Comparison of ENCODE assay signal across 25 cellular contexts in the genomic region with DNA sequence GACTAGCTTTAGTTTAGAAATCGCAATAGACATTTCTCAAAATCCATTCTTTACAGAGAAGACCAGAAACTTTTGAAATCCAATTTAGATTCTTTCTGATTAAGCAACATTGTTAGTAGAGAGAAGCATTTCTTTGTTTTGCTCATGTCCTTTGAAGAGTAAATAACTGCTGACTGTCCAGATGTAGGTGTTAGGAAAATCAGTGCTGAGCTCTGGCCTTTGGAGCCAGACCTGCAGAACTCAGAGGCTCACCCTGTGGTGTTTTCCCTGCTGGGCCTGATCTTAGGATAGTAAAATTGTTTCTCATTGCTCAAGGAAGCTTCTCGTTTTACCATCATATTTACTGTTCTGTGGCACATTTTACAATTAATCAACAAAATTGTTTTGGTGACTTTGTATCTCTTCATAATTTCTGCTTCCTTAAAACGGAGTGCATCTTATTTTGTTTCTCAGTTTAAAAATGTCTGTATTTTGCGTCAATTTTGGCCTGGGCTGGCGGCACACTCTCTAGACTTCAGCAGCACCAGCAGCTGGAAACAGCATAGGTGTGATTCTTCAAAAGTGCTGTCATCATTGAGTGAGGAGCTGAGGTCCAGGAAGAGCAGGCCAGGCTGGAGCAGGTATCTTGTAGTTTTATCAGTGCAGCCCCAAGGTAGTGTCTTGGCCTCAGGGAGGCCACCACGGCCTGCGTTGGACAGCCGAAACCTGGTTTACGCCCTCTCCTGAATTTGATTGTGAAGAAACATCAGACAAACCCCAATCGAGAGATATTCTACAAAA. TPM values are rescaled to one million over a fixed set of nuclear protein-coding genes. Genes with fewer than 3 reads are reported as not detected.
DNase-seq lines count a peak whose midpoint lies in the region; ATAC-seq, FAIRE-seq and TF ChIP-seq lines count a peak whose summit lies in the region.
"Had no signal": no experiment of that assay in that cellular context is flagged by ENCODE, and none has a peak within 500 bp of the region (broad histone marks: within the 10 kb centered on the region; RNA-seq: fewer than 3 reads in every experiment).

No MANE protein-coding gene starts in this region.

- H2BK5ac ChIP-seq in trophoblast cell (ENCODE audit: low read depth, low read length, poor library complexity), result no peak overlapping the region

- H2AFZ ChIP-seq in K562 (ENCODE audit: low read depth, low read length) (no peak overlapping the region), trophoblast cell (ENCODE audit: insufficient read depth, low read length, poor library complexity) (no peak overlapping the region)

- intact Hi-C loops in K562 (cut with micrococcal nuclease), result no loop called here

- H3K23ac ChIP-seq in trophoblast cell (ENCODE audit: low read length), result no peak overlapping the region

- TF ChIP-seq RAD21 in K562 (CRISPR knock-in tag; conservative IDR thresholded peaks at IDR 0.05 in 1 of 2, IDR thresholded peaks at IDR 0.05 in 1 of 2), result no peak
- peak in 1 of 2 donors; percentile 21 for TF ChIP-seq RAD21 in liver (IDR thresholded peaks at IDR 0.05)

- H3K4me2 ChIP-seq in K562 (ENCODE audit: insufficient read depth, low read length) (no peak overlapping the region), trophoblast cell (ENCODE audit: low read length) (no peak overlapping the region)
- H3K4me2 ChIP-seq: A549; BLaER1 treated with 17β-estradiol and CSF1 and Interleukin-3, amounts not matched to agents 10 nM and 100 nM had no signal

- H3K4me3 ChIP-seq in K562 (no peak overlapping the region), fibroblast of villous mesenchyme (ENCODE audit: low read depth, low read length) (no peak overlapping the region), liver (ENCODE audit: low read depth in 1 of 3, low read length in 3 of 3) (no peak overlapping the region), trophoblast cell (ENCODE audit: low read depth, low read length) (no peak overlapping the region), tibial nerve (no peak overlapping the region)
- H3K4me3 ChIP-seq: A549; BLaER1 treated with 17β-estradiol and CSF1 and Interleukin-3, amounts not matched to agents 10 nM and 100 nM; GM12878; HAP-1 had no signal

- H4K8ac ChIP-seq in trophoblast cell (ENCODE audit: low read depth, low read length), result no peak overlapping the region

- H3K36me3 ChIP-seq in K562 (ENCODE audit: control insufficient read depth, insufficient read depth, low read length) (no peaks in the 10 kb centered on the region), liver (ENCODE audit: control insufficient read depth in 4 of 4, insufficient read depth in 3 of 4, low read depth in 1 of 4, low read length in 3 of 4) (no peaks in the 10 kb centered on the region), trophoblast cell (ENCODE audit: control insufficient read depth in 1 of 2, insufficient read depth in 2 of 2, low read length in 2 of 2) (no peaks in the 10 kb centered on the region), tibial nerve (no peaks in the 10 kb centered on the region)
- H3K36me3 ChIP-seq: BE2C; BLaER1 treated with 17β-estradiol and CSF1 and Interleukin-3, amounts not matched to agents 10 nM and 100 nM; HAP-1 had no signal

- BruUV-seq in K562 (replicated peaks; lab: Mats Ljungman, UMichigan), result no TSS peak

- TF ChIP-seq CTCF in K562 (IDR thresholded peaks at IDR 0.05 in 2 of 3, conservative IDR thresholded peaks at IDR 0.05 in 1 of 3; ENCODE audit: insufficient read depth in 2 of 3, low read depth in 1 of 3, low read length in 3 of 3), result no peak
- TF ChIP-seq CTCF in fibroblast of villous mesenchyme (IDR thresholded peaks at IDR 0.05; ENCODE audit: insufficient read depth, low read depth, low read length), result no peak
- TF ChIP-seq CTCF in liver (IDR thresholded peaks at IDR 0.05; ENCODE audit: low read depth, low read length, missing input control), result no peak
- TF ChIP-seq CTCF in tibial nerve (IDR thresholded peaks at IDR 0.05), result no peak

- H3K4me1 ChIP-seq in K562 (replicated peaks in 1 of 2; ENCODE audit: control insufficient read depth in 2 of 2, insufficient read depth in 2 of 2, low read length in 2 of 2), result no peaks in the 10 kb centered on the region; a peak in 1 of 5 replicates
- H3K4me1 ChIP-seq in liver (ENCODE audit: control insufficient read depth in 4 of 4, insufficient read depth in 4 of 4, low read length in 3 of 4), result peaks cover 0 to 4% (median 1%) of the 10 kb centered on the region in 4 donors
- H3K4me1 ChIP-seq in trophoblast cell (ENCODE audit: control insufficient read depth in 1 of 2, insufficient read depth in 2 of 2, low read length in 2 of 2), result no peaks in the 10 kb centered on the region
- H3K4me1 ChIP-seq in tibial nerve, result no peaks in the 10 kb centered on the region
- H3K4me1 ChIP-seq: A549, BE2C, HAP-1 had no signal

- no peak overlapping the region for H3K14ac ChIP-seq in trophoblast cell (ENCODE audit: low read length)

- ATAC-seq in K562, result peak; percentile 37; the same call in 2 of the 3 replicates
- ATAC-seq: A549, GM12878 had no signal

- CTCF ChIA-PET in K562 (lab: Yijun Ruan, JAX; ENCODE audit: low intra/inter-chr PET ratio), result no interaction called here

- H3K79me2 ChIP-seq in K562 (ENCODE audit: control insufficient read depth, insufficient read depth, low read length) (no peaks in the 10 kb centered on the region), trophoblast cell (ENCODE audit: control insufficient read depth, insufficient read depth, low read length, poor library complexity) (no peaks in the 10 kb centered on the region)

- H3K27me3 ChIP-seq in K562 (ENCODE audit: control insufficient read depth in 2 of 2, insufficient read depth in 2 of 2, low read length in 2 of 2) (no peaks in the 10 kb centered on the region), liver (ENCODE audit: control insufficient read depth in 4 of 4, insufficient read depth in 4 of 4, low read length in 3 of 4) (no peaks in the 10 kb centered on the region), trophoblast cell (ENCODE audit: insufficient read depth, low read length) (no peaks in the 10 kb centered on the region), tibial nerve (peaks cover 0 to 8% of the 10 kb centered on the region in 2 donors)
- H3K27me3 ChIP-seq: BE2C had no signal

- TF ChIP-seq EP300 in K562 (IDR thresholded peaks at IDR 0.05; ENCODE audit: low read length), result no peak
- TF ChIP-seq EP300 in tibial nerve (IDR thresholded peaks at IDR 0.05), result no peak

- WGBS in K562 (ENCODE audit: insufficient coverage, low coverage, missing lambda C conversion rate), result 45% methylated on average over 10 of the region's 10 CpGs
- WGBS in liver, result 89% methylated on average over 10 of the region's 10 CpGs
- WGBS in trophoblast cell (ENCODE audit: extremely low coverage, insufficient coverage, insufficient read length), result no CpG with 5 or more reads among the region's 10 CpGs
- 91 to 94% methylated on average over 10 of the region's 10 CpGs for WGBS in tibial nerve, 2 donors

- no peak overlapping the region for H4K12ac ChIP-seq in trophoblast cell (ENCODE audit: low read depth, low read length)

- H3K9me3 ChIP-seq in K562 (replicated peaks; ENCODE audit: control insufficient read depth, insufficient read depth, low read depth, low read length) (no peaks in the 10 kb centered on the region), liver (ENCODE audit: control insufficient read depth in 4 of 4, low read length in 3 of 4) (no peaks in the 10 kb centered on the region), trophoblast cell (ENCODE audit: insufficient read depth, low read depth, low read length) (no peaks in the 10 kb centered on the region), tibial nerve (no peaks in the 10 kb centered on the region)
- H3K9me3 ChIP-seq: A549, BE2C, HAP-1 had no signal

- no peak overlapping the region for H2BK120ac ChIP-seq in trophoblast cell (ENCODE audit: insufficient read depth, low read length, poor library complexity)

- H4K20me1 ChIP-seq in K562 (replicated peaks; ENCODE audit: control insufficient read depth, insufficient read depth, low read length), result no peaks in the 10 kb centered on the region

- TF ChIP-seq POLR2A in K562 (conservative IDR thresholded peaks at IDR 0.05) (no peak), tibial nerve (IDR thresholded peaks at IDR 0.05) (no peak), erythroblast (IDR thresholded peaks at IDR 0.05; ENCODE audit: low read length) (no peak)

- no peak for FAIRE-seq in K562 (lab: Jason Lieb, UNC)
- FAIRE-seq: A549, D721Med, GM12878, H54 had no signal

- H3K9ac ChIP-seq in K562 (ENCODE audit: insufficient read depth in 1 of 2, low read depth in 2 of 2, low read length in 2 of 2) (no peak overlapping the region), liver (ENCODE audit: low read depth in 1 of 2, low read length in 2 of 2) (no peak overlapping the region), trophoblast cell (ENCODE audit: low read length) (no peak overlapping the region)
- H3K9ac ChIP-seq: BLaER1 treated with 17β-estradiol and CSF1 and Interleukin-3, amounts not matched to agents 10 nM and 100 nM had no signal

- no peak overlapping the region for H2AK5ac ChIP-seq in trophoblast cell (ENCODE audit: low read length)

- no peak overlapping the region for H3K4ac ChIP-seq in trophoblast cell (ENCODE audit: low read depth, low read length)

- in situ Hi-C loops in K562 (cut with MboI), result no loop called here

- no peaks in the 10 kb centered on the region for H3K9me1 ChIP-seq in K562 (ENCODE audit: control insufficient read depth, insufficient read depth, low read length)

- POLR2A ChIA-PET in K562 (lab: Yijun Ruan, JAX), result interaction anchor here (1.0 to 1.9 kb wide), 4 partner anchors 9 to 241 kb away, joined by 3 to 6 read pairs (median 3); no protein-coding TSS in a partner anchor

- H3K18ac ChIP-seq in trophoblast cell (ENCODE audit: low read length), result no peak overlapping the region

- H2BK12ac ChIP-seq in trophoblast cell (ENCODE audit: low read length), result no peak overlapping the region

- no peaks in the 10 kb centered on the region for H3K79me1 ChIP-seq in trophoblast cell (ENCODE audit: low read length)

- H3K27ac ChIP-seq in K562 (ENCODE audit: extremely low read depth, low read depth, low read length) (no peak overlapping the region), liver (ENCODE audit: low read depth in 1 of 2, low read length in 2 of 2) (no peak overlapping the region), trophoblast cell (ENCODE audit: low read depth, low read length) (no peak overlapping the region), tibial nerve (no peak overlapping the region)
- H3K27ac ChIP-seq: A549; BLaER1 treated with 17β-estradiol and CSF1 and Interleukin-3, amounts not matched to agents 10 nM and 100 nM had no signal

- DNase-seq in K562 (ENCODE audit: extremely low read depth in 1 of 4, low spot score in 3 of 4) (no peak), fibroblast of villous mesenchyme (ENCODE audit: low read depth) (peak; percentile 38), trophoblast cell (peak; percentile 67 to 85), tibial nerve (ENCODE audit: low spot score in 2 of 2) (no peak), medulla oblongata (ENCODE audit: extremely low spot score) (no peak), erythroblast (lab: John Stamatoyannopoulos, UW) (no peak)
- DNase-seq: 8988T; ACHN; AML-193; BE2C; CD4-positive, alpha-beta T cell; CD8-positive, alpha-beta memory T cell; DMS 273 treated with DMSO at 0.1 percent for 48 hours; DMS79; EL; GDM1; GOT3; HFFc6 had no signal

- H4K91ac ChIP-seq in trophoblast cell (ENCODE audit: low read depth, low read length), result no peak overlapping the region

RNA-seq across cellular contexts. Expression of gene ZDHHC14, which starts 8.3 kb away (rescaled TPM):
- 37.6 and 49.9 TPM in 2 replicates for total RNA-seq in K562 (2011; cell fraction: chromatin; rRNA removed; ENCODE audit: low replicate concordance)
- 23.3 and 28.0 TPM in 2 replicates for total RNA-seq in K562 (2011; cell fraction: nucleolus; rRNA removed)
- total RNA-seq in K562 (2011; cell fraction: nucleoplasm; rRNA removed), result 34.2 and 58.8 TPM in 2 replicates
- total RNA-seq in K562 (2014; rRNA removed), result 17.2 and 20.6 TPM in 2 replicates
- 9.3 and 10.2 TPM in 2 replicates for total RNA-seq in K562 (2014; rRNA removed; fragmentation: Illumina TruSeq; extraction: Trizol)
- total RNA-seq in K562 (2015; rRNA removed; fragmentation: Illumina TruSeq; extraction: Trizol), result 12.1 and 13.8 TPM in 2 replicates
- 23.1 and 24.2 TPM in 2 replicates for total RNA-seq in K562 (2021)
- polyA plus RNA-seq in K562 (2011; rRNA removed), result 6.1 and 9.4 TPM in 2 replicates
- polyA plus RNA-seq in K562 (2011; cell fraction: cytosol; rRNA removed), result 5.7 and 25.9 TPM in 2 replicates
- polyA plus RNA-seq in K562 (2011; cell fraction: nucleus; rRNA removed), result 9.8 and 25.2 TPM in 2 replicates
- polyA plus RNA-seq in K562 (2012), result 15.2 and 17.9 TPM in 2 replicates
- polyA plus RNA-seq in K562 (2014; fragmentation: Illumina TruSeq; extraction: Trizol), result 15.3 and 21.4 TPM in 2 replicates
- polyA plus RNA-seq in K562 (2014; fragmentation: Nextera tagmentation; extraction: Ambion mirVana), result under 1 TPM; 0.92 to 0.98 TPM
- polyA plus RNA-seq in K562 (2014; rRNA removed), result 13.5 and 19.4 TPM in 2 replicates
- 4.9 and 9.7 TPM in 2 replicates for polyA minus RNA-seq in K562 (2011; rRNA and poly(A)+ RNA removed)
- 5.5 and 9.4 TPM in 2 replicates for polyA minus RNA-seq in K562 (2011; cell fraction: cytosol; rRNA and poly(A)+ RNA removed)
- polyA minus RNA-seq in K562 (2011; cell fraction: nucleus; rRNA and poly(A)+ RNA removed), result 9.3 and 15.9 TPM in 2 replicates
- total RNA-seq in fibroblast of villous mesenchyme, result 2.6 and 4.3 TPM in 2 replicates
- 10 to 100 TPM; 11.0 to 11.7 TPM for total RNA-seq in liver
- polyA plus RNA-seq in liver, result 1 to 10 TPM; 4.4 to 5.7 TPM
- polyA plus RNA-seq in trophoblast cell (2013), result 17.7 and 19.7 TPM in 2 replicates
- 10 to 100 TPM; 11.4 to 20.8 (median 15.6) TPM for total RNA-seq in tibial nerve

RNA-seq across cellular contexts. Expression of gene TMEM242, which starts 49.4 kb away (rescaled TPM):
- total RNA-seq in K562 (2011; cell fraction: chromatin; rRNA removed; ENCODE audit: low replicate concordance), result 22.9 and 46.7 TPM in 2 replicates
- total RNA-seq in K562 (2011; cell fraction: nucleolus; rRNA removed), result 19.5 and 19.6 TPM in 2 replicates
- total RNA-seq in K562 (2011; cell fraction: nucleoplasm; rRNA removed), result 38.3 and 79.8 TPM in 2 replicates
- 10.1 and 16.3 TPM in 2 replicates for total RNA-seq in K562 (2014; rRNA removed)
- 14.2 and 15.4 TPM in 2 replicates for total RNA-seq in K562 (2014; rRNA removed; fragmentation: Illumina TruSeq; extraction: Trizol)
- total RNA-seq in K562 (2015; rRNA removed; fragmentation: Illumina TruSeq; extraction: Trizol), result 9.0 and 9.5 TPM in 2 replicates
- total RNA-seq in K562 (2021), result 17.0 and 18.2 TPM in 2 replicates
- 13.1 and 16.5 TPM in 2 replicates for polyA plus RNA-seq in K562 (2011; rRNA removed)
- polyA plus RNA-seq in K562 (2011; cell fraction: cytosol; rRNA removed), result 3.9 and 6.4 TPM in 2 replicates
- 5.9 and 7.9 TPM in 2 replicates for polyA plus RNA-seq in K562 (2011; cell fraction: nucleus; rRNA removed)
- 10.4 and 13.3 TPM in 2 replicates for polyA plus RNA-seq in K562 (2012)
- 10.7 and 11.4 TPM in 2 replicates for polyA plus RNA-seq in K562 (2014; fragmentation: Illumina TruSeq; extraction: Trizol)
- 10 to 100 TPM; 24.3 to 35.3 TPM for polyA plus RNA-seq in K562 (2014; fragmentation: Nextera tagmentation; extraction: Ambion mirVana)
- 20.9 and 23.8 TPM in 2 replicates for polyA plus RNA-seq in K562 (2014; rRNA removed)
- polyA minus RNA-seq in K562 (2011; rRNA and poly(A)+ RNA removed), result 6.4 and 7.7 TPM in 2 replicates
- 1.6 and 2.5 TPM in 2 replicates for polyA minus RNA-seq in K562 (2011; cell fraction: cytosol; rRNA and poly(A)+ RNA removed)
- 7.5 and 10.7 TPM in 2 replicates for polyA minus RNA-seq in K562 (2011; cell fraction: nucleus; rRNA and poly(A)+ RNA removed)
- 3.9 and 4.3 TPM in 2 replicates for total RNA-seq in fibroblast of villous mesenchyme
- total RNA-seq in liver, result 1 to 10 TPM; 6.0 to 6.2 TPM
- 10 to 100 TPM in 1 of 2 donors, 1 to 10 TPM in 1; 3.7 to 10.2 TPM for polyA plus RNA-seq in liver
- 4.9 and 5.0 TPM in 2 replicates for polyA plus RNA-seq in trophoblast cell (2013)
- 1 to 10 TPM; 4.9 to 8.2 (median 7.0) TPM for total RNA-seq in tibial nerve

Comparison
In these comparisons a context has a peak if more than half of its experiments do, and no peak if none do; other contexts are left out.
1. DNase-seq: peak in fibroblast of villous mesenchyme (single experiment) and trophoblast cell (2 of 2); none in K562 (0 of 4), tibial nerve (0 of 2), medulla oblongata (single experiment) and erythroblast (0 of 2).